1 cellular context compared by ENCODE assay signal in the genomic region with DNA sequence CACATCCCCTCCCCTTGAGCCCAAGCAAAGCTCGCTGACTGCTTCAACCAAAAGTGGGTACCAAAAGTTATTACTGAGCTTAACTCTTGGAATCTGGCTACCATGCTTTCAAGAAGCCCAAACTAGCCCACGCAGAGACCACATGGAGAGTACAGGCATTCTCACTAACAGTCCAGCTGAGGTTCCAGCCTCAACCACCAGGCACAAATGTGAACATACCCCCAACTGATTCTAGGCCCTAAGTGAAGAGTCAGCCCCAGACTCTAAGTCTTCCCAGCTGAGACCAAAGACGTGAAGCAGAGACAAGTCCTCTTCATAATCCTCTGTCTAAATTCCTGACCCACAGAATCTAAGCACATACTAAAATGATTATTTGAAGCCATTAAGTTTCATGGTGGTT.
TF ChIP-seq lines count a peak whose summit lies in the region.

No MANE protein-coding gene starts in this region.

TF ChIP-seq in K562, 482 proteins besides CTCF, POLR2A, EP300 and RAD21 (continued from another document):
- TF ChIP-seq, protein P1, sequence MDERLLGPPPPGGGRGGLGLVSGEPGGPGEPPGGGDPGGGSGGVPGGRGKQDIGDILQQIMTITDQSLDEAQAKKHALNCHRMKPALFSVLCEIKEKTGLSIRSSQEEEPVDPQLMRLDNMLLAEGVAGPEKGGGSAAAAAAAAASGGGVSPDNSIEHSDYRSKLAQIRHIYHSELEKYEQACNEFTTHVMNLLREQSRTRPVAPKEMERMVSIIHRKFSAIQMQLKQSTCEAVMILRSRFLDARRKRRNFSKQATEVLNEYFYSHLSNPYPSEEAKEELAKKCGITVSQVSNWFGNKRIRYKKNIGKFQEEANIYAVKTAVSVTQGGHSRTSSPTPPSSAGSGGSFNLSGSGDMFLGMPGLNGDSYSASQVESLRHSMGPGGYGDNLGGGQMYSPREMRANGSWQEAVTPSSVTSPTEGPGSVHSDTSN (CRISPR knock-in tag; IDR thresholded peaks at IDR 0.05; ENCODE audit: low read depth): no peak
- TF ChIP-seq, protein P1 (tag; conservative IDR thresholded peaks at IDR 0.05; ENCODE audit: low read depth): no peak
- TF ChIP-seq, protein P2, sequence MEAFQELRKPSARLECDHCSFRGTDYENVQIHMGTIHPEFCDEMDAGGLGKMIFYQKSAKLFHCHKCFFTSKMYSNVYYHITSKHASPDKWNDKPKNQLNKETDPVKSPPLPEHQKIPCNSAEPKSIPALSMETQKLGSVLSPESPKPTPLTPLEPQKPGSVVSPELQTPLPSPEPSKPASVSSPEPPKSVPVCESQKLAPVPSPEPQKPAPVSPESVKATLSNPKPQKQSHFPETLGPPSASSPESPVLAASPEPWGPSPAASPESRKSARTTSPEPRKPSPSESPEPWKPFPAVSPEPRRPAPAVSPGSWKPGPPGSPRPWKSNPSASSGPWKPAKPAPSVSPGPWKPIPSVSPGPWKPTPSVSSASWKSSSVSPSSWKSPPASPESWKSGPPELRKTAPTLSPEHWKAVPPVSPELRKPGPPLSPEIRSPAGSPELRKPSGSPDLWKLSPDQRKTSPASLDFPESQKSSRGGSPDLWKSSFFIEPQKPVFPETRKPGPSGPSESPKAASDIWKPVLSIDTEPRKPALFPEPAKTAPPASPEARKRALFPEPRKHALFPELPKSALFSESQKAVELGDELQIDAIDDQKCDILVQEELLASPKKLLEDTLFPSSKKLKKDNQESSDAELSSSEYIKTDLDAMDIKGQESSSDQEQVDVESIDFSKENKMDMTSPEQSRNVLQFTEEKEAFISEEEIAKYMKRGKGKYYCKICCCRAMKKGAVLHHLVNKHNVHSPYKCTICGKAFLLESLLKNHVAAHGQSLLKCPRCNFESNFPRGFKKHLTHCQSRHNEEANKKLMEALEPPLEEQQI (IDR thresholded peaks at IDR 0.05): no peak
